Comparison of ENCODE assay signal across 18 cellular contexts in genomic region chr18:22074343-22075070, GRCh38.
DNase-seq lines count a peak whose midpoint lies in the region; ATAC-seq lines count a peak whose summit lies in the region.
"Had no signal": no experiment of that assay in that cellular context is flagged by ENCODE, and none has a peak within 500 bp of the region (broad histone marks: within the 10 kb centered on the region; RNA-seq: fewer than 3 reads in every experiment).

No MANE protein-coding gene starts in this region.

- no peaks in the 10 kb centered on the region for H3K79me1 ChIP-seq in mesendoderm (ENCODE audit: low read length)

- H3K27ac Mint-ChIP-seq in activated CD4-positive, alpha-beta T cell treated with anti-CD3 and anti-CD28 coated beads, Interleukin-2, amount 10 ng/mL, durations not matched to agents 7 days and 5 days, result no peak overlapping the region
- H3K27ac Mint-ChIP-seq: CD8-positive, alpha-beta T cell; T-cell had no signal

- no peak overlapping the region for H3K4me2 ChIP-seq in mesendoderm (ENCODE audit: low read length)
- H3K4me2 ChIP-seq: BLaER1 treated with 17β-estradiol and CSF1 and Interleukin-3, amounts not matched to agents 10 nM and 100 nM; KMS-11 had no signal

- H2AK5ac ChIP-seq in mesendoderm (ENCODE audit: low read length), result peak overlapping the region; percentile 71

- peaks cover 6% of the 10 kb centered on the region for H3K4me1 ChIP-seq in mesendoderm (ENCODE audit: control insufficient read depth, low read depth, low read length)
- H3K4me1 ChIP-seq: BLaER1 treated with 17β-estradiol and CSF1 and Interleukin-3, amounts not matched to agents 10 nM and 100 nM had no signal

- no peaks in the 10 kb centered on the region for H3K9me3 Mint-ChIP-seq in activated CD4-positive, alpha-beta T cell treated with anti-CD3 and anti-CD28 coated beads, Interleukin-2, amount 10 ng/mL, durations not matched to agents 7 days and 5 days
- H3K9me3 Mint-ChIP-seq: CD8-positive, alpha-beta T cell had no signal

- H3K27ac ChIP-seq in mesendoderm (ENCODE audit: low read depth, low read length), result no peak overlapping the region
- H3K27ac ChIP-seq: BLaER1 treated with 17β-estradiol and CSF1 and Interleukin-3, amounts not matched to agents 10 nM and 100 nM; KMS-11; RWPE1 had no signal

- no peaks in the 10 kb centered on the region for H3K36me3 Mint-ChIP-seq in activated CD4-positive, alpha-beta T cell treated with anti-CD3 and anti-CD28 coated beads, Interleukin-2, amount 10 ng/mL, durations not matched to agents 7 days and 5 days (ENCODE audit: low read depth)
- H3K36me3 Mint-ChIP-seq: CD8-positive, alpha-beta T cell; T-cell had no signal

- no peak overlapping the region for H4K5ac ChIP-seq in mesendoderm (ENCODE audit: low read length)

- peak overlapping the region; percentile 60 for H3K4ac ChIP-seq in mesendoderm (ENCODE audit: low read depth, low read length)

- no peaks in the 10 kb centered on the region for H3K36me3 ChIP-seq in mesendoderm (ENCODE audit: control insufficient read depth, insufficient read depth, low read length)
- H3K36me3 ChIP-seq: BLaER1 treated with 17β-estradiol and CSF1 and Interleukin-3, amounts not matched to agents 10 nM and 100 nM had no signal

- H3K23ac ChIP-seq in mesendoderm (ENCODE audit: low read length), result no peak overlapping the region

- H3K79me2 ChIP-seq in mesendoderm (ENCODE audit: control insufficient read depth, insufficient read depth, low read length), result no peaks in the 10 kb centered on the region

- no peaks in the 10 kb centered on the region for H3K27me3 Mint-ChIP-seq in activated CD4-positive, alpha-beta T cell treated with anti-CD3 and anti-CD28 coated beads, Interleukin-2, amount 10 ng/mL, durations not matched to agents 7 days and 5 days
- H3K27me3 Mint-ChIP-seq: T-cell had no signal

- POLR2A ChIA-PET in activated CD4-positive, alpha-beta T cell treated with anti-CD3 and anti-CD28 coated beads, Interleukin-2, amount 10 ng/mL, durations not matched to agents 7 days and 5 days (lab: Charles Lee), result no interaction called here

- no peak overlapping the region for H3K9ac ChIP-seq in mesendoderm (ENCODE audit: low read length)
- H3K9ac ChIP-seq: BLaER1 treated with 17β-estradiol and CSF1 and Interleukin-3, amounts not matched to agents 10 nM and 100 nM; KMS-11 had no signal

- H3K18ac ChIP-seq in mesendoderm (ENCODE audit: low read length), result no peak overlapping the region

- no peak overlapping the region for H3K4me3 ChIP-seq in Jurkat, Clone E6-1 (ENCODE audit: low read length)
- no peak overlapping the region for H3K4me3 ChIP-seq in mesendoderm (ENCODE audit: low read length)
- H3K4me3 ChIP-seq: BLaER1 treated with 17β-estradiol and CSF1 and Interleukin-3, amounts not matched to agents 10 nM and 100 nM had no signal

- ATAC-seq in HG03520 (IDR thresholded peaks at IDR 0.05; ENCODE audit: unreplicated experiment), result no peak
- ATAC-seq: CD8-positive, alpha-beta T cell; SK-N-SH treated with all-trans-retinoic acid at 6 μM for 48 hours had no signal

- H4K8ac ChIP-seq in mesendoderm (ENCODE audit: low read depth, low read length), result no peak overlapping the region

- CTCF ChIA-PET in activated CD4-positive, alpha-beta T cell treated with anti-CD3 and anti-CD28 coated beads, Interleukin-2, amount 10 ng/mL, durations not matched to agents 7 days and 5 days (lab: Charles Lee), result no interaction called here

- H3K4me1 Mint-ChIP-seq in activated CD4-positive, alpha-beta T cell treated with anti-CD3 and anti-CD28 coated beads, Interleukin-2, amount 10 ng/mL, durations not matched to agents 7 days and 5 days, result no peaks in the 10 kb centered on the region
- H3K4me1 Mint-ChIP-seq: T-cell had no signal

- no peak overlapping the region for H2BK15ac ChIP-seq in mesendoderm (replicated peaks; ENCODE audit: low read depth)

- H2BK120ac ChIP-seq in mesendoderm (ENCODE audit: low read depth, low read length), result no peak overlapping the region

- H2BK5ac ChIP-seq in mesendoderm (ENCODE audit: low read length), result peak overlapping the region; percentile 20

- H3K56ac ChIP-seq in mesendoderm (ENCODE audit: low read length), result peak overlapping the region; percentile 30

- WGBS in mesendoderm (ENCODE audit: extremely low coverage, insufficient coverage, low lambda C conversion rate), result no CpG with 5 or more reads among the region's 6 CpGs

- H3K4me3 Mint-ChIP-seq in activated CD4-positive, alpha-beta T cell treated with anti-CD3 and anti-CD28 coated beads, Interleukin-2, amount 10 ng/mL, durations not matched to agents 7 days and 5 days, result no peak overlapping the region
- H3K4me3 Mint-ChIP-seq: CD8-positive, alpha-beta T cell; T-cell had no signal

- no peaks in the 10 kb centered on the region for H3K27me3 ChIP-seq in mesendoderm (ENCODE audit: insufficient read depth, low read length, poor library complexity)
- H3K27me3 ChIP-seq: BLaER1 treated with 17β-estradiol and CSF1 and Interleukin-3, amounts not matched to agents 10 nM and 100 nM had no signal

- DNase-seq in Daoy (ENCODE audit: low read depth) (peak; percentile 51), RPMI8226 (peak; percentile 23), mesendoderm (no peak), COR-L47 (lab: John Stamatoyannopoulos, UW) (no peak)
- DNase-seq in Jurkat, Clone E6-1 (ENCODE audit: low read depth, low spot score), result peak; percentile 18
- no peak for DNase-seq in activated CD4-positive, alpha-beta T cell treated with anti-CD3 and anti-CD28 coated beads, Interleukin-2, amount 10 ng/mL, durations not matched to agents 7 days and 5 days
- DNase-seq: CD8-positive, alpha-beta T cell; DMS79 treated with DMSO at 0.1 percent for 48 hours; HCEC 1CT; NCI-H1436 treated with DMSO at 0.1 percent for 48 hours; NCI-H774; SIG-M5; T-cell had no signal

Comparison
In these comparisons a context has a peak if more than half of its experiments do, and no peak if none do; other contexts are left out.
1. DNase-seq: peak in Daoy (single experiment), Jurkat, Clone E6-1 (single experiment) and RPMI8226 (single experiment); none in mesendoderm (single experiment), activated CD4-positive, alpha-beta T cell treated with anti-CD3 and anti-CD28 coated beads, Interleukin-2, amount 10 ng/mL, durations not matched to agents 7 days and 5 days (single experiment) and COR-L47 (single experiment).